ENCODE assay signal across 11 cellular contexts in the genomic region with DNA sequence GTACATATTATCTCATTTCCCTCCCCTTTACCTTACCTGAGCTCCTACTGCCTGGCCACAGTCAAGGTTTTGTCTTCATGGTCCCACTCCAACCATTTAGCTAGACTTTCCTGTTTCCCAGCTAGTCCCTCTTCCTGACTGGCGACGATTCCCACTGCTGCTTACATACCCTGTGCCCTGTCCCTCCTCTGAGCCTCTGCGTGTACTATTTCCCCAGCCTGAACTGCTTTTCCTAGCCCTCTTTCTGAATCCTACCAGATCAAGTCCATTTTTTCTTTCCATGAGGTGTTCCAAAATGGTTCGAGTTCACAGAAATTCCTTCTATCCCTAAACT. TPM values are rescaled to one million over a fixed set of nuclear protein-coding genes. Genes with fewer than 3 reads are reported as not detected.
DNase-seq lines count a peak whose midpoint lies in the region; ATAC-seq, FAIRE-seq and TF ChIP-seq lines count a peak whose summit lies in the region.
"Had no signal": no experiment of that assay in that cellular context is flagged by ENCODE, and none has a peak within 500 bp of the region (broad histone marks: within the 10 kb centered on the region; RNA-seq: fewer than 3 reads in every experiment).

No MANE protein-coding gene starts in this region.

- H3K4me2 ChIP-seq in BLaER1, result peak overlapping the region; percentile 59
- peak overlapping the region; percentile 54 for H3K4me2 ChIP-seq in PC-3 (ENCODE audit: low read length)
- peak overlapping the region; percentile 19 for H3K4me2 ChIP-seq in endothelial cell of umbilical vein (ENCODE audit: insufficient read depth, low read length)

- TF ChIP-seq POLR2A in endothelial cell of umbilical vein (IDR thresholded peaks at IDR 0.05; ENCODE audit: low read depth, low read length), result no peak
- no peak for TF ChIP-seq POLR2A in lower leg skin (IDR thresholded peaks at IDR 0.05)

- ATAC-seq in PC-3, result no peak

- H3K27ac ChIP-seq in BLaER1, result no peak overlapping the region
- H3K27ac ChIP-seq in PC-3 (ENCODE audit: low read length), result peak overlapping the region; percentile 91
- peak overlapping the region; percentile 86 for H3K27ac ChIP-seq in endothelial cell of umbilical vein (ENCODE audit: insufficient read depth, low read depth, low read length)
- H3K27ac ChIP-seq in tibial artery, result no peak overlapping the region
- H3K27ac ChIP-seq: ovary had no signal

- 0 out of 2 replicates have a peak, but pooled peaks cover 3% of the 10 kb centered on the region for H3K79me2 ChIP-seq in PC-3 (ENCODE audit: low read length)
- H3K79me2 ChIP-seq in endothelial cell of umbilical vein (ENCODE audit: control insufficient read depth, insufficient read depth, low read length), result no peaks in the 10 kb centered on the region

- CTCF ChIA-PET in PC-3 (lab: Charles Lee), result interaction anchor here (1.1 kb wide), 1 partner anchor 14 kb away, joined by 13 read pairs; no protein-coding TSS in a partner anchor
- CTCF ChIA-PET in endothelial cell of umbilical vein (lab: Charles Lee), result interaction anchor here (0.8 to 5.0 kb wide), 9 partner anchors 9 to 132 kb away, joined by 3 to 31 read pairs (median 4); a partner anchor contains a TSS

- peaks cover 35% of the 10 kb centered on the region for H3K4me1 ChIP-seq in BLaER1
- H3K4me1 ChIP-seq in PC-3 (ENCODE audit: insufficient read depth, low read length), result peaks cover 31% of the 10 kb centered on the region
- peaks cover 27% of the 10 kb centered on the region for H3K4me1 ChIP-seq in endothelial cell of umbilical vein (ENCODE audit: control insufficient read depth, extremely low read depth, insufficient read depth, low read length)
- peaks cover 0 to 18% (median 6%) of the 10 kb centered on the region in 4 donors for H3K4me1 ChIP-seq in tibial artery

- no peaks in the 10 kb centered on the region for H3K27me3 Mint-ChIP-seq in osteocyte (ENCODE audit: unreplicated experiment)

- H3K27ac Mint-ChIP-seq in osteocyte (ENCODE audit: unreplicated experiment), result peak overlapping the region; percentile 78

- no peaks in the 10 kb centered on the region for H3K9me1 ChIP-seq in endothelial cell of umbilical vein (replicated peaks; ENCODE audit: control insufficient read depth, extremely low read depth, insufficient read depth, low read length)

- H3K9ac ChIP-seq in BLaER1, result no peak overlapping the region
- peak overlapping the region; percentile 52 for H3K9ac ChIP-seq in PC-3 (ENCODE audit: low read length)
- H3K9ac ChIP-seq in endothelial cell of umbilical vein (replicated peaks; ENCODE audit: extremely low read depth, insufficient read depth, low read length), result peak overlapping the region; percentile 47

- no peak overlapping the region for H3K4me3 Mint-ChIP-seq in osteocyte (ENCODE audit: unreplicated experiment)

- WGBS in lower leg skin, 2 donors, result 77 to 80% methylated on average over 4 of the region's 4 CpGs

- POLR2A ChIA-PET in PC-3 (lab: Charles Lee; ENCODE audit: unreplicated experiment) (interaction anchor here (0.6 to 1.0 kb wide), 2 partner anchors 11 to 1211 kb away, joined by 3 to 4 read pairs; no protein-coding TSS in a partner anchor), endothelial cell of umbilical vein (lab: Charles Lee) (interaction anchor here (1.5 kb wide), 1 partner anchor 31 kb away, joined by 6 read pairs; no protein-coding TSS in a partner anchor)

- intact Hi-C loops in PC-3 (cut with micrococcal nuclease) (loop anchor here (1.0 to 2.0 kb wide), 3 partner anchors 11 to 32 kb away; a partner anchor contains a TSS), endothelial cell of umbilical vein (cut with micrococcal nuclease) (loop anchor here (1.0 kb wide), 4 partner anchors 11 to 118 kb away; a partner anchor contains a TSS), tibial artery (cut with DNase I; ENCODE audit: low total_unique reads) (no loop called here), lower leg skin (cut with DNase I; ENCODE audit: low total_unique reads) (loop anchor here (5.0 kb wide), 1 partner anchor 440 kb away; no protein-coding TSS in a partner anchor)

- H3K4me3 ChIP-seq in BLaER1 (no peak overlapping the region), PC-3 (ENCODE audit: low read length) (peak overlapping the region; percentile 27; the same call in 1 of the 2 replicates), endothelial cell of umbilical vein (replicated peaks in 1 of 3; ENCODE audit: insufficient read depth in 1 of 3, low read depth in 1 of 3, low read length in 3 of 3) (no peak overlapping the region), tibial artery (no peak overlapping the region), lower leg skin (ENCODE audit: low read depth, poor library complexity, severe bottlenecking) (no peak overlapping the region)
- H3K4me3 ChIP-seq: ovary had no signal

- H3K9me2 ChIP-seq in PC-3 (replicated peaks; ENCODE audit: low read length), result no peaks in the 10 kb centered on the region

- dilution Hi-C loops in endothelial cell of umbilical vein (cut with MboI; ENCODE audit: extremely low pct_ligation_motif_present, low sequenced_read_pairs), result no loop called here

- TF ChIP-seq CTCF in PC-3 (conservative IDR thresholded peaks at IDR 0.05; ENCODE audit: low read depth, low read length) (no peak), endothelial cell of umbilical vein (IDR thresholded peaks at IDR 0.05; ENCODE audit: extremely low read depth in 1 of 2, insufficient read depth in 1 of 2, low read depth in 1 of 2, low read length in 2 of 2) (no peak), osteocyte (IDR thresholded peaks at IDR 0.05) (no peak), GM20000 (IDR thresholded peaks at IDR 0.05; ENCODE audit: extremely low read depth, missing control alignments) (no peak), tibial artery (IDR thresholded peaks at IDR 0.05) (no peak), lower leg skin (IDR thresholded peaks at IDR 0.05) (no peak)

- H3K9me3 Mint-ChIP-seq in osteocyte (ENCODE audit: unreplicated experiment), result peaks cover 5% of the 10 kb centered on the region

- no peaks in the 10 kb centered on the region for H3K27me3 ChIP-seq in BLaER1
- no peaks in the 10 kb centered on the region for H3K27me3 ChIP-seq in PC-3 (ENCODE audit: low read length)
- H3K27me3 ChIP-seq in endothelial cell of umbilical vein (ENCODE audit: control insufficient read depth in 2 of 2, insufficient read depth in 2 of 2, low read length in 2 of 2), result no peaks in the 10 kb centered on the region
- H3K27me3 ChIP-seq in tibial artery, result no peaks in the 10 kb centered on the region
- H3K27me3 ChIP-seq: ovary had no signal

- no peak for FAIRE-seq in endothelial cell of umbilical vein (lab: Jason Lieb, UNC)
- FAIRE-seq: endometrium had no signal

- H3K4me1 Mint-ChIP-seq in osteocyte (ENCODE audit: unreplicated experiment), result peaks cover 20% of the 10 kb centered on the region

- peaks cover 24% of the 10 kb centered on the region for H3K36me3 Mint-ChIP-seq in osteocyte (ENCODE audit: unreplicated experiment)

- H4K20me1 ChIP-seq in BLaER1 (no peaks in the 10 kb centered on the region), PC-3 (ENCODE audit: low read length) (no peaks in the 10 kb centered on the region), endothelial cell of umbilical vein (replicated peaks; ENCODE audit: control insufficient read depth, extremely low read depth, insufficient read depth, low read length) (no peaks in the 10 kb centered on the region)

- H2AFZ ChIP-seq in PC-3 (ENCODE audit: low read length), result no peak overlapping the region
- no peak overlapping the region for H2AFZ ChIP-seq in endothelial cell of umbilical vein (ENCODE audit: low read depth, low read length)

- peaks cover 16% of the 10 kb centered on the region for H3K9me3 ChIP-seq in BLaER1
- no peaks in the 10 kb centered on the region for H3K9me3 ChIP-seq in PC-3 (ENCODE audit: low read length)
- H3K9me3 ChIP-seq in endothelial cell of umbilical vein (replicated peaks; ENCODE audit: control insufficient read depth, insufficient read depth, low read length), result no peaks in the 10 kb centered on the region
- H3K9me3 ChIP-seq in tibial artery, result no peaks in the 10 kb centered on the region
- H3K9me3 ChIP-seq: ovary had no signal

- DNase-seq in PC-3 (no peak), endothelial cell of umbilical vein (ENCODE audit: low read depth, low spot score) (no peak), osteocyte (ENCODE audit: extremely low spot score, unreplicated experiment) (no peak), GM20000 (ENCODE audit: low spot score) (no peak), tibial artery (no peak), lower leg skin (ENCODE audit: low spot score in 2 of 2) (no peak)
- DNase-seq in stimulated activated CD4-positive, alpha-beta T cell treated with anti-CD3 and anti-CD28 coated beads, Interleukin-4, amount 100 ng/mL, for 1 hour, result no peak

- BruUV-seq in PC-3 (replicated peaks; lab: Mats Ljungman, UMichigan), result no TSS peak
- TSS peak; percentile 54 for BruUV-seq in endothelial cell of umbilical vein (replicated peaks; lab: Mats Ljungman, UMichigan)

- peaks cover 11% of the 10 kb centered on the region for H3F3A ChIP-seq in PC-3 (ENCODE audit: low read length, unreplicated experiment)

- peaks cover 55% of the 10 kb centered on the region for H3K36me3 ChIP-seq in BLaER1
- peaks cover 21% of the 10 kb centered on the region; the same call in 1 of the 2 replicates for H3K36me3 ChIP-seq in PC-3 (ENCODE audit: low read depth, low read length)
- peaks cover 6 to 19% of the 10 kb centered on the region in 2 experiments for H3K36me3 ChIP-seq in endothelial cell of umbilical vein (ENCODE audit: control insufficient read depth in 2 of 2, extremely low read depth in 1 of 2, insufficient read depth in 2 of 2, low read length in 2 of 2)
- H3K36me3 ChIP-seq in tibial artery, result peaks cover 34 to 46% (median 41%) of the 10 kb centered on the region in 3 donors
- H3K36me3 ChIP-seq: ovary had no signal

RNA-seq across cellular contexts. Expression of a gene that starts 23.4 kb away (rescaled TPM):
- total RNA-seq in PC-3 (2014; rRNA removed) (111 and 123 TPM in 2 replicates), endothelial cell of umbilical vein (60.3 and 63.9 TPM in 2 replicates), osteocyte (36.5 and 42.0 TPM in 2 replicates), lower leg skin (10 to 100 TPM; 21.4 to 35.6 (median 28.8) TPM)
- 60.9 and 84.0 TPM in 2 replicates for polyA plus RNA-seq in endothelial cell of umbilical vein
- 102 and 113 TPM in 2 replicates for polyA plus RNA-seq in endothelial cell of umbilical vein (2011; cell fraction: cytosol; rRNA removed)
- polyA plus RNA-seq in endothelial cell of umbilical vein (2011; cell fraction: nucleus; rRNA removed), result 63.9 and 76.2 TPM in 2 replicates
- 58.7 and 60.8 TPM in 2 replicates for polyA plus RNA-seq in endothelial cell of umbilical vein (2012)
- 32.7 and 37.6 TPM in 2 replicates for polyA minus RNA-seq in endothelial cell of umbilical vein
- polyA minus RNA-seq in endothelial cell of umbilical vein (2011; cell fraction: cytosol; rRNA and poly(A)+ RNA removed), result 38.1 TPM
- 14.9 and 15.1 TPM in 2 replicates for polyA minus RNA-seq in endothelial cell of umbilical vein (2011; cell fraction: nucleus; rRNA and poly(A)+ RNA removed)

RNA-seq across cellular contexts. Expression of a gene that starts 32.0 kb away (rescaled TPM):
- total RNA-seq in PC-3 (2014; rRNA removed) (34.3 and 49.8 TPM in 2 replicates), endothelial cell of umbilical vein (45.5 and 49.7 TPM in 2 replicates), osteocyte (16.5 and 17.8 TPM in 2 replicates), lower leg skin (10 to 100 TPM; 23.5 to 39.4 (median 33.4) TPM)
- 38.0 and 40.3 TPM in 2 replicates for polyA plus RNA-seq in endothelial cell of umbilical vein
- polyA plus RNA-seq in endothelial cell of umbilical vein (2011; cell fraction: cytosol; rRNA removed), result 32.2 and 36.7 TPM in 2 replicates
- 81.8 and 95.7 TPM in 2 replicates for polyA plus RNA-seq in endothelial cell of umbilical vein (2011; cell fraction: nucleus; rRNA removed)
- polyA plus RNA-seq in endothelial cell of umbilical vein (2012), result 37.6 and 39.0 TPM in 2 replicates
- polyA minus RNA-seq in endothelial cell of umbilical vein, result 63.3 and 77.9 TPM in 2 replicates
- polyA minus RNA-seq in endothelial cell of umbilical vein (2011; cell fraction: cytosol; rRNA and poly(A)+ RNA removed), result 18.4 TPM
- polyA minus RNA-seq in endothelial cell of umbilical vein (2011; cell fraction: nucleus; rRNA and poly(A)+ RNA removed), result 81.2 and 94.1 TPM in 2 replicates

RNA-seq across cellular contexts. Expression of a gene that starts 58.1 kb away (rescaled TPM):
- not detected in 2 replicates for total RNA-seq in PC-3 (2014; rRNA removed)
- total RNA-seq in endothelial cell of umbilical vein, result not detected in 2 replicates
- not detected in 2 replicates for polyA plus RNA-seq in endothelial cell of umbilical vein
- not detected in 2 replicates for polyA plus RNA-seq in endothelial cell of umbilical vein (2011; cell fraction: cytosol; rRNA removed)
- not detected in 2 replicates for polyA plus RNA-seq in endothelial cell of umbilical vein (2011; cell fraction: nucleus; rRNA removed)
- not detected in 2 replicates for polyA plus RNA-seq in endothelial cell of umbilical vein (2012)
- not detected in 2 replicates for polyA minus RNA-seq in endothelial cell of umbilical vein
- polyA minus RNA-seq in endothelial cell of umbilical vein (2011; cell fraction: cytosol; rRNA and poly(A)+ RNA removed), result not detected
- polyA minus RNA-seq in endothelial cell of umbilical vein (2011; cell fraction: nucleus; rRNA and poly(A)+ RNA removed), result not detected in 2 replicates
- not detected in 2 replicates for total RNA-seq in osteocyte
- total RNA-seq in lower leg skin, result not detected
- total RNA-seq: ovary had no signal
- polyA plus RNA-seq: BJ, ovary had no signal

Comparison
In these comparisons a context has a peak if more than half of its experiments do, and no peak if none do; other contexts are left out.
1. H3K27ac ChIP-seq: peak in PC-3 (single experiment) and endothelial cell of umbilical vein (single experiment); none in BLaER1 (single experiment) and tibial artery (0 of 2).
2. Peak in every context shown above with its lines, with median percentiles within 50 percentile points of each other: H3K4me2 ChIP-seq.